ENCODE assay signal across 14 cellular contexts in the genomic region with DNA sequence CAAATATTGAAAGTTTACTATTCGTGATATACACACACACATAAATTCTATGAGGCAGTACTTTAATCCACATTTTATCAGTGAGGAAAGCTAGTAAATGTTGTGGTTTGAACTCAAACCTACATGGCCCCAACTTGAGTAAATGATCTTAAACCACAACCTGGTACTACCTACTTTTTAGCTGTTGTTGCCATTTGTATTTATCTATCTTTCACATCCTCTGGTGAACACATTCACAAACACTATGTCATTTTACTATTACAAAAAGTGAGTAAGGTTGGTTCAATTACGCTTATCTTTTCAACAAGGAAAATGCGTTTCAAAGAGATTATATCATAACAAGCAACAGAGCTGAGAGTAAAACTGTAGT.
A peak's percentile ranks its signal among the peaks of the same experiment; 100 is the strongest.
DNase-seq lines count a peak whose midpoint lies in the region; ATAC-seq and TF ChIP-seq lines count a peak whose summit lies in the region.
"Had no signal": no experiment of that assay in that cellular context is flagged by ENCODE, and none has a peak within 500 bp of the region (broad histone marks: within the 10 kb centered on the region; RNA-seq: fewer than 3 reads in every experiment).

No MANE protein-coding gene starts in this region.

- H3K9me3 Mint-ChIP-seq in mesothelial cell of epicardium: peaks cover 15% of the 10 kb centered on the region
- H3K9me3 Mint-ChIP-seq in activated naive CD4-positive, alpha-beta T cell treated with anti-CD3 and anti-CD28 coated beads, Interleukin-2, amount 50 U/mL, for 72 hours: peaks cover 6 to 8% of the 10 kb centered on the region in 2 donors

- TF ChIP-seq CTCF in mesothelial cell of epicardium (IDR thresholded peaks at IDR 0.05; ENCODE audit: unreplicated experiment): no peak

- H3K4me3 Mint-ChIP-seq in mesothelial cell of epicardium: no peak overlapping the region

- H3K27ac Mint-ChIP-seq in mesothelial cell of epicardium: peak overlapping the region; percentile 80
- no peak overlapping the region for H3K27ac Mint-ChIP-seq in activated naive CD4-positive, alpha-beta T cell treated with anti-CD3 and anti-CD28 coated beads, Interleukin-2, amount 50 U/mL, for 72 hours

- DNase-seq in A172 (ENCODE audit: low spot score): peak; percentile 70
- peak; percentile 2 for DNase-seq in M059J (ENCODE audit: low read depth)
- peak; percentile 3 for DNase-seq in astrocyte of the hippocampus (ENCODE audit: low read depth, low spot score)
- no peak for DNase-seq in mesothelial cell of epicardium (ENCODE audit: low spot score in 2 of 2, unreplicated experiment in 2 of 2)
- no peak for DNase-seq in NCI-H2081 treated with DMSO at 0.1 percent for 48 hours (lab: John Stamatoyannopoulos, UW)
- DNase-seq in activated T-cell treated with anti-CD3 and anti-CD28 coated beads, Interleukin-2, amount 50 U/mL, for 48 hours: no peak
- DNase-seq in NCI-H526 (lab: John Stamatoyannopoulos, UW): no peak
- DNase-seq in activated naive CD4-positive, alpha-beta T cell treated with anti-CD3 and anti-CD28 coated beads, Interleukin-2, amount 50 U/mL, for 72 hours (ENCODE audit: low spot score in 2 of 2): no peak
- DNase-seq: DMS153, NCI-H1436 treated with DMSO at 0.1 percent for 48 hours, NCI-H2081, NCI-H345, NCI-H748 treated with DMSO at 0.1 percent for 48 hours had no signal

- H3K4me1 Mint-ChIP-seq in mesothelial cell of epicardium: peaks cover 30% of the 10 kb centered on the region

- no peak for ATAC-seq in activated naive CD4-positive, alpha-beta T cell treated with anti-CD3 and anti-CD28 coated beads, Interleukin-2, amount 50 U/mL, for 72 hours
- ATAC-seq: Right ventricle myocardium inferior had no signal

- H3K27me3 Mint-ChIP-seq in mesothelial cell of epicardium (ENCODE audit: low read depth): peaks cover 16% of the 10 kb centered on the region

- no peaks in the 10 kb centered on the region for H3K36me3 Mint-ChIP-seq in mesothelial cell of epicardium
- peaks cover 0 to 5% of the 10 kb centered on the region in 2 donors for H3K36me3 Mint-ChIP-seq in activated naive CD4-positive, alpha-beta T cell treated with anti-CD3 and anti-CD28 coated beads, Interleukin-2, amount 50 U/mL, for 72 hours

Comparison
In these comparisons a context has a peak if more than half of its experiments do, and no peak if none do; other contexts are left out.
1. DNase-seq: peak in A172 (single experiment), M059J (single experiment) and astrocyte of the hippocampus (single experiment); none in mesothelial cell of epicardium (0 of 2), NCI-H2081 treated with DMSO at 0.1 percent for 48 hours (single experiment), activated T-cell treated with anti-CD3 and anti-CD28 coated beads, Interleukin-2, amount 50 U/mL, for 48 hours (0 of 2), NCI-H526 (0 of 2) and activated naive CD4-positive, alpha-beta T cell treated with anti-CD3 and anti-CD28 coated beads, Interleukin-2, amount 50 U/mL, for 72 hours (0 of 2).